8 cellular contexts compared by ENCODE assay signal in the genomic region with DNA sequence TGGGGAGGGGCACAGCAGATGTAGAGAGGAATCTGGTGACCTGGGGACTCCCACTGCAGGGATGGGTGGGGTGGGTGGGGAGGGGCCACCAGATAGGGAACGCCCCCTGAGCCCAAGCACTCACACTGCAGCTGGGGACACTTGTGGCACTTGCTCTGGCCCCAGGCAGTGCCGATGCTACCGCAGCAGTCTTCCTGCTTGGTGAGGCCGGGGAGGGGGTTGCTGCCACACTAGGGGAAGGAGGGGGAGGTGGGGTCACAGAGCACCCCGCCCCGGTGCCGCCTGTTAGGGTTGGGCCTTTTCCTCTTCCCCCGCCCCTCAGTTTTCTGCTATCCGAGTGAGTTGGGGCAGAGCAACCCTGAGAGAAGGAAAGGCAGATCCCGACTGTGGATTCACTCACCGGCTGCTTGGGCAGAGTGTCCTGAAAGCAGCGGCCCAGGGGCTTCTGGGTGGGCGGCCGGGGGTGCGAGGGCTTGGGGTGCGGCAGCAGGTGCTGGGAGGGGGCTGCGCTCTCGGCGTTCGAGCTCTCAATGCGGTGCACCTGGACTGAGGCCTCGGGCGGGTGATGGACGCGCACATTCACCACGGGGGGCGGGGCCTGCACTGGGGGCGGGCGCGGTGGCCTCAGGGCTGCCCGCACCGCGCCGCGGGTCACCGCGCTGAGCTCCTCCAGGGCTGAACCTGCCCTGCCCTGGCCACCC.
DNase-seq lines count a peak whose midpoint lies in the region; ATAC-seq lines count a peak whose summit lies in the region.

No MANE protein-coding gene starts in this region.

- peaks cover 53% of the 10 kb centered on the region for H3K4me1 Mint-ChIP-seq in T-helper 2 cell treated with Interferon-gamma antibody and Interleukin-4, amounts not matched to agents 5 μg/mL and 100 μg/mL, for 36 hours (ENCODE audit: low read depth)
- peaks cover 62% of the 10 kb centered on the region for H3K4me1 Mint-ChIP-seq in stimulated activated memory B cell treated with anti-CD40 and anti-IgM and Interleukin-4, amounts not matched to agents 10 μg/mL and 1 μg/mL and 100 μg/mL, for 72 hours

- no peaks in the 10 kb centered on the region for H3K9me3 Mint-ChIP-seq in T-helper 2 cell treated with Interferon-gamma antibody and Interleukin-4, amounts not matched to agents 5 μg/mL and 100 μg/mL, for 36 hours
- H3K9me3 Mint-ChIP-seq in stimulated activated memory B cell treated with anti-CD40 and anti-IgM and Interleukin-4, amounts not matched to agents 10 μg/mL and 1 μg/mL and 100 μg/mL, for 72 hours = no peaks in the 10 kb centered on the region

- peak; percentile 3 for ATAC-seq in stimulated activated memory B cell treated with anti-CD40 and anti-IgM and Interleukin-4, amounts not matched to agents 10 μg/mL and 1 μg/mL and 100 μg/mL, for 72 hours
- ATAC-seq in GM21360 (IDR thresholded peaks at IDR 0.05; ENCODE audit: unreplicated experiment) = no peak

- no peaks in the 10 kb centered on the region for H3K27me3 Mint-ChIP-seq in T-helper 2 cell treated with Interferon-gamma antibody and Interleukin-4, amounts not matched to agents 5 μg/mL and 100 μg/mL, for 36 hours (ENCODE audit: low read depth)
- no peaks in the 10 kb centered on the region for H3K27me3 Mint-ChIP-seq in stimulated activated memory B cell treated with anti-CD40 and anti-IgM and Interleukin-4, amounts not matched to agents 10 μg/mL and 1 μg/mL and 100 μg/mL, for 72 hours

- H3K36me3 Mint-ChIP-seq in T-helper 2 cell treated with Interferon-gamma antibody and Interleukin-4, amounts not matched to agents 5 μg/mL and 100 μg/mL, for 36 hours (ENCODE audit: low read depth) = peaks cover 18% of the 10 kb centered on the region
- H3K36me3 Mint-ChIP-seq in stimulated activated memory B cell treated with anti-CD40 and anti-IgM and Interleukin-4, amounts not matched to agents 10 μg/mL and 1 μg/mL and 100 μg/mL, for 72 hours = no peaks in the 10 kb centered on the region

- DNase-seq in DMS79 treated with DMSO at 0.1 percent for 48 hours (lab: John Stamatoyannopoulos, UW) = peak; percentile 31
- DNase-seq in DMS79 (lab: John Stamatoyannopoulos, UW) = no peak
- DNase-seq in T-helper 2 cell treated with Interferon-gamma antibody and Interleukin-4, amounts not matched to agents 5 μg/mL and 100 μg/mL, for 36 hours (ENCODE audit: low spot score) = peak; percentile 61
- DNase-seq in cerebellar cortex (ENCODE audit: low spot score) = peak; percentile 61
- no peak for DNase-seq in LoVo (ENCODE audit: low spot score)
- no peak for DNase-seq in foreskin melanocyte

- H3K4me3 Mint-ChIP-seq in T-helper 2 cell treated with Interferon-gamma antibody and Interleukin-4, amounts not matched to agents 5 μg/mL and 100 μg/mL, for 36 hours = peak overlapping the region; percentile 61
- no peak overlapping the region for H3K4me3 Mint-ChIP-seq in stimulated activated memory B cell treated with anti-CD40 and anti-IgM and Interleukin-4, amounts not matched to agents 10 μg/mL and 1 μg/mL and 100 μg/mL, for 72 hours

- peak overlapping the region; percentile 70 for H3K27ac Mint-ChIP-seq in T-helper 2 cell treated with Interferon-gamma antibody and Interleukin-4, amounts not matched to agents 5 μg/mL and 100 μg/mL, for 36 hours
- no peak overlapping the region for H3K27ac Mint-ChIP-seq in stimulated activated memory B cell treated with anti-CD40 and anti-IgM and Interleukin-4, amounts not matched to agents 10 μg/mL and 1 μg/mL and 100 μg/mL, for 72 hours

Comparison
In these comparisons a context has a peak if more than half of its experiments do, and no peak if none do; other contexts are left out.
1. DNase-seq: peak in DMS79 treated with DMSO at 0.1 percent for 48 hours (single experiment), T-helper 2 cell treated with Interferon-gamma antibody and Interleukin-4, amounts not matched to agents 5 μg/mL and 100 μg/mL, for 36 hours (single experiment) and cerebellar cortex (single experiment); none in DMS79 (single experiment), LoVo (single experiment) and foreskin melanocyte (single experiment).